ENCODE assay signal across 29 cellular contexts in the genomic region with DNA sequence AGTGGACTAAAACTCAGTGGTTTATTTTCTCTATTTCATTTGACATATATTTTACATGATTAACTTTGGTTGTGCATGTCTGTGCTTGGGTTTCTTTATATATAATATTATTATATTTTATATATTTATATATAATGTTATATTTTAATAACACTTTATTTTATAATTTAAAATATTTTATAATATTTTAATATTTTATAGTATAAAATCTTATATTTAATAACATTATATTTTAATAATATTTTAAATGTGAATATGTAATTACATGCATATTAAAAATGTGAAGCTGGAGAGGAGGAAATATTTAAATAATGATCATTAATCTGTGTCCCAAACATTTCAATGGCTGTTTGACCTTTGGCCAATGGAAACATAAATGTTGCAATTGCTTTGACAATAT.
"Had no signal": no experiment of that assay in that cellular context is flagged by ENCODE, and none has a peak within 500 bp of the region (broad histone marks: within the 10 kb centered on the region; RNA-seq: fewer than 3 reads in every experiment).

No MANE protein-coding gene starts in this region.

- H3K4me1 ChIP-seq: adrenal gland, body of pancreas, colonic mucosa, esophagus squamous epithelium had no signal

- DNase-seq: activated CD4-positive, alpha-beta memory T cell treated with anti-CD3 and anti-CD28 coated beads, Interleukin-2, amount 10 ng/mL, durations not matched to agents 7 days and 5 days; activated CD4-positive, alpha-beta T cell treated with anti-CD3 and anti-CD28 coated beads for 1 hour; activated CD4-positive, alpha-beta T cell treated with anti-CD3 and anti-CD28 coated beads for 4 hours; activated CD4-positive, alpha-beta T cell treated with anti-CD3 and anti-CD28 coated beads, Interleukin-2, amount 10 ng/mL, durations not matched to agents 7 days and 5 days; activated CD4-positive, alpha-beta T cell treated with anti-CD3 and anti-CD28 coated beads, Interleukin-2, amount 50 U/mL, for 4 hours; activated CD8-positive, alpha-beta memory T cell treated with anti-CD3 and anti-CD28 coated beads, Interleukin-2, amount 50 U/mL, for 48 hours; activated effector memory CD4-positive, alpha-beta T cell treated with Interleukin-2 at 50 U/mL for 16 hours; activated gamma-delta T cell treated with Interleukin-2 at 50 U/mL for 16 hours; activated naive CD4-positive, alpha-beta T cell treated with anti-CD3 and anti-CD28 coated beads for 36 hours; activated naive CD8-positive, alpha-beta T cell treated with anti-CD3 and anti-CD28 coated beads for 36 hours; activated naive CD8-positive, alpha-beta T cell treated with anti-CD3 and anti-CD28 coated beads, Interleukin-2, amount 50 U/mL, for 24 hours; activated T-cell treated with anti-CD3 and anti-CD28 coated beads for 4 hours; activated T-cell treated with anti-CD3 and anti-CD28 coated beads, Interleukin-2, amount 50 U/mL, for 24 hours; adrenal gland; amygdala; aorta; body of pancreas; caudate nucleus; colonic mucosa; effector CD8-positive, alpha-beta T cell; esophagus squamous epithelium; foreskin melanocyte; head of caudate nucleus; T-helper 1 cell; T-helper 17 cell; T1000 had no signal

- H3K27me3 ChIP-seq: adrenal gland, body of pancreas, colonic mucosa, esophagus squamous epithelium had no signal

- H3K4me3 ChIP-seq: adrenal gland, body of pancreas, colonic mucosa, esophagus squamous epithelium had no signal

- H3K9me3 ChIP-seq: adrenal gland, body of pancreas, colonic mucosa, esophagus squamous epithelium had no signal

- ATAC-seq: activated naive CD8-positive, alpha-beta T cell treated with anti-CD3 and anti-CD28 coated beads, Interleukin-2, amount 50 U/mL, for 24 hours; activated T-helper 17 cell treated with anti-CD3 and anti-CD28 coated beads, Interleukin-2, amount 50 U/mL, for 72 hours; body of pancreas; T-helper 17 cell had no signal

- FAIRE-seq: endothelial cell of umbilical vein had no signal

- H3K36me3 ChIP-seq: adrenal gland, colonic mucosa, esophagus squamous epithelium had no signal

- H3K27ac ChIP-seq: adrenal gland, body of pancreas, colonic mucosa, epithelial cell of prostate, esophagus squamous epithelium had no signal
